Comparison of ENCODE assay signal across 8 cellular contexts in genomic region chr11:2380807-2381350, GRCh38. TPM values are rescaled to one million over a fixed set of nuclear protein-coding genes. Genes with fewer than 3 reads are reported as not detected.
DNase-seq lines count a peak whose midpoint lies in the region; ATAC-seq, FAIRE-seq and TF ChIP-seq lines count a peak whose summit lies in the region.

No MANE protein-coding gene starts in this region.

- CTCF ChIA-PET in T-cell (lab: Charles Lee) = no interaction called here

- TF ChIP-seq CTCF in GM12864 (IDR thresholded peaks at IDR 0.05; ENCODE audit: low read depth, low read length, missing control alignments) = no peak

- H3K9me3 Mint-ChIP-seq in T-cell = no peaks in the 10 kb centered on the region

- POLR2A ChIA-PET in T-cell (lab: Charles Lee) = no interaction called here

- intact Hi-C loops in Right ventricle myocardium inferior (cut with DNase I) = no loop called here

- H3K27me3 Mint-ChIP-seq in T-cell = no peaks in the 10 kb centered on the region

- peak overlapping the region; percentile 40 for H3K4me3 ChIP-seq in GM12864 (ENCODE audit: low read depth, low read length)

- ATAC-seq in T-cell (replicated peaks in 1 of 4) = no peak
- peak; percentile 35 for ATAC-seq in Right ventricle myocardium inferior
- ATAC-seq in GM18520 (IDR thresholded peaks at IDR 0.05; ENCODE audit: unreplicated experiment) = no peak

- no peak for FAIRE-seq in HTR-8/SVneo (lab: Jason Lieb, UNC)

- peak overlapping the region; percentile 48 to 73 for H3K27ac Mint-ChIP-seq in T-cell

- H3K4me1 Mint-ChIP-seq in T-cell = peaks cover 35 to 70% (median 59%) of the 10 kb centered on the region in 3 donors

- DNase-seq in GM12864 (ENCODE audit: low read depth) (peak; percentile 51), T-cell (peak in 1 of 34 experiments; percentile 45), Right ventricle myocardium inferior (ENCODE audit: missing footprints) (peak; percentile 85), pulmonary artery endothelial cell (ENCODE audit: low read depth, low spot score) (peak; percentile 24), HTR-8/SVneo (ENCODE audit: insufficient read length, low spot score) (no peak), KBM-7 (no peak), cerebellar cortex (ENCODE audit: low spot score) (no peak)

- peaks cover 5% of the 10 kb centered on the region for H3K36me3 Mint-ChIP-seq in T-cell

- peak overlapping the region in 2 of 3 donors; percentile 31 to 81 for H3K4me3 Mint-ChIP-seq in T-cell

- in situ Hi-C loops in KBM-7 (cut with MboI; ENCODE audit: low pct_unique_long_range_greater_than_20kb, low sequenced_read_pairs) = no loop called here

RNA-seq across cellular contexts. Expression of gene CD81, which starts 3.8 kb away (rescaled TPM):
- 100 to 1,000 TPM; 124 to 213 (median 146) TPM for total RNA-seq in T-cell
- total RNA-seq in Right ventricle myocardium inferior = 531 TPM
- 176 and 197 TPM in 2 replicates for total RNA-seq in pulmonary artery endothelial cell

RNA-seq across cellular contexts. Expression of gene TSSC4, which starts 19.7 kb away (rescaled TPM):
- total RNA-seq in T-cell (10 to 100 TPM; 46.2 to 73.7 (median 64.8) TPM), Right ventricle myocardium inferior (31.4 TPM), pulmonary artery endothelial cell (63.2 and 82.5 TPM in 2 replicates)

Comparison
In these comparisons a context has a peak if more than half of its experiments do, and no peak if none do; other contexts are left out.
1. DNase-seq: peak in GM12864 (single experiment), Right ventricle myocardium inferior (single experiment) and pulmonary artery endothelial cell (single experiment); none in HTR-8/SVneo (single experiment), KBM-7 (single experiment) and cerebellar cortex (single experiment).